ENCODE assay signal across 1 cellular context in genomic region chr14:73795974-73796373, GRCh38.
TF ChIP-seq lines count a peak whose summit lies in the region.

No MANE protein-coding gene starts in this region.

TF ChIP-seq in HepG2, 621 proteins besides CTCF, POLR2A, EP300 and RAD21 (continued from another document and continues in another):
- TF ChIP-seq RERE (CRISPR knock-in tag; IDR thresholded peaks at IDR 0.05; ENCODE audit: low read depth) (0 out of 2 replicates have a peak, but pooled peaks have one; percentile 38), RXRB (CRISPR knock-in tag; IDR thresholded peaks at IDR 0.05; ENCODE audit: borderline replicate concordance) (peak; percentile 87), SNAPC2 (CRISPR knock-in tag; IDR thresholded peaks at IDR 0.05) (no peak), ZNF12 (CRISPR knock-in tag; IDR thresholded peaks at IDR 0.05) (0 out of 2 replicates have a peak, but pooled peaks have one; percentile 57), ZNF407 (CRISPR knock-in tag; IDR thresholded peaks at IDR 0.05; ENCODE audit: not compliant biosample characterization) (no peak), HMG20A (CRISPR knock-in tag; IDR thresholded peaks at IDR 0.05; ENCODE audit: borderline replicate concordance) (no peak), HNF4A (CRISPR knock-in tag; IDR thresholded peaks at IDR 0.05) (peak; percentile 92), ATF4 (CRISPR knock-in tag; IDR thresholded peaks at IDR 0.05) (0 out of 4 replicates have a peak, but pooled peaks of 1 of the 2 experiments have one; percentile 29), RFXAP (CRISPR knock-in tag; IDR thresholded peaks at IDR 0.05; ENCODE audit: borderline replicate concordance) (no peak), FOXA3 (CRISPR knock-in tag; IDR thresholded peaks at IDR 0.05) (peak; percentile 65; the same call in 1 of the 2 replicates), KLF11 (CRISPR knock-in tag; IDR thresholded peaks at IDR 0.05) (0 out of 2 replicates have a peak, but pooled peaks have one; percentile 47), ZNF263 (CRISPR knock-in tag; IDR thresholded peaks at IDR 0.05) (no peak), ZNF101 (CRISPR knock-in tag; IDR thresholded peaks at IDR 0.05; ENCODE audit: borderline replicate concordance, low read depth) (0 out of 2 replicates have a peak, but pooled peaks have one; percentile 33), TFDP1 (CRISPR knock-in tag; IDR thresholded peaks at IDR 0.05; ENCODE audit: borderline replicate concordance) (no peak), SAP130 (CRISPR knock-in tag; IDR thresholded peaks at IDR 0.05; ENCODE audit: low read depth) (peak; percentile 89), TARDBP (CRISPR knock-in tag; IDR thresholded peaks at IDR 0.05) (peak; percentile 62; the same call in 1 of the 2 replicates), TBX2 (CRISPR knock-in tag; IDR thresholded peaks at IDR 0.05; ENCODE audit: borderline replicate concordance) (0 out of 2 replicates have a peak, but pooled peaks have one; percentile 15), NFIB (CRISPR knock-in tag; IDR thresholded peaks at IDR 0.05; ENCODE audit: borderline replicate concordance) (no peak), ATF2 (CRISPR knock-in tag; IDR thresholded peaks at IDR 0.05) (peak; percentile 34; the same call in 1 of the 2 replicates), GABPA (IDR thresholded peaks at IDR 0.05; ENCODE audit: low read depth, low read length) (no peak), GABPA (CRISPR knock-in tag; IDR thresholded peaks at IDR 0.05; ENCODE audit: low read depth) (0 out of 2 replicates have a peak, but pooled peaks have one; percentile 24), ZNF792 (CRISPR knock-in tag; IDR thresholded peaks at IDR 0.05) (0 out of 2 replicates have a peak, but pooled peaks have one; percentile 11), MYPOP (CRISPR knock-in tag; IDR thresholded peaks at IDR 0.05) (no peak), ZNF639 (CRISPR knock-in tag; conservative IDR thresholded peaks at IDR 0.05) (0 out of 2 replicates have a peak, but pooled peaks have one; percentile 36), ZNF740 (CRISPR knock-in tag; IDR thresholded peaks at IDR 0.05) (no peak), SKI (IDR thresholded peaks at IDR 0.05; ENCODE audit: partially characterized antibody) (peak; percentile 19), MAFF (IDR thresholded peaks at IDR 0.05; ENCODE audit: low read depth, low read length) (0 out of 2 replicates have a peak, but pooled peaks have one; percentile 10), ZNF3 (CRISPR knock-in tag; IDR thresholded peaks at IDR 0.05) (no peak), RNF2 (conservative IDR thresholded peaks at IDR 0.05; ENCODE audit: low read depth) (no peak), GATAD2A (CRISPR knock-in tag; IDR thresholded peaks at IDR 0.05) (peak; percentile 87), RXRA (CRISPR knock-in tag; IDR thresholded peaks at IDR 0.05) (peak; percentile 85; the same call in 1 of the 2 replicates), ZFY (CRISPR knock-in tag; IDR thresholded peaks at IDR 0.05) (0 out of 2 replicates have a peak, but pooled peaks have one; percentile 23), DR1 (CRISPR knock-in tag; IDR thresholded peaks at IDR 0.05) (no peak), ATF3 (CRISPR knock-in tag; IDR thresholded peaks at IDR 0.05) (peak; percentile 92), SOX13 (IDR thresholded peaks at IDR 0.05) (peak; percentile 60; the same call in 1 of the 2 replicates), SOX13 (CRISPR knock-in tag; conservative IDR thresholded peaks at IDR 0.05 in 1 of 2, IDR thresholded peaks at IDR 0.05 in 1 of 2) (peak in 1 of 2 experiments; percentile 92; a peak in 2 of 4 replicates), THAP11 (CRISPR knock-in tag; IDR thresholded peaks at IDR 0.05) (peak; percentile 45; the same call in 1 of the 2 replicates), ARNTL (CRISPR knock-in tag; IDR thresholded peaks at IDR 0.05) (0 out of 2 replicates have a peak, but pooled peaks have one; percentile 38)
